26 cellular contexts compared by ENCODE assay signal in genomic region chr1:160028426-160028825, GRCh38. TPM values are rescaled to one million over a fixed set of nuclear protein-coding genes. Genes with fewer than 3 reads are reported as not detected.
"Had no signal": no experiment of that assay in that cellular context is flagged by ENCODE, and none has a peak within 500 bp of the region (broad histone marks: within the 10 kb centered on the region; RNA-seq: fewer than 3 reads in every experiment).

No MANE protein-coding gene starts in this region.

- H3K36me3 Mint-ChIP-seq: WTC11 had no signal

- H3K27me3 ChIP-seq: breast epithelium, colonic mucosa had no signal

- DNase-seq: activated CD4-positive, alpha-beta T cell treated with anti-CD3 and anti-CD28 coated beads for 48 hours; activated CD4-positive, alpha-beta T cell treated with anti-CD3 and anti-CD28 coated beads, Interleukin-2, amount 50 U/mL, for 4 hours; activated CD4-positive, CD25-positive, alpha-beta regulatory T cell treated with anti-CD3 and anti-CD28 coated beads, Interleukin-2, amount 50 U/mL, for 72 hours; activated CD8-positive, alpha-beta memory T cell treated with anti-CD3 and anti-CD28 coated beads, Interleukin-2, amount 10 ng/mL, durations not matched to agents 7 days and 5 days; activated gamma-delta T cell treated with Interleukin-2 at 50 U/mL for 16 hours; activated naive CD4-positive, alpha-beta T cell treated with anti-CD3 and anti-CD28 coated beads, Interleukin-2, amount 10 ng/mL, durations not matched to agents 7 days and 5 days; activated naive CD8-positive, alpha-beta T cell treated with anti-CD3 and anti-CD28 coated beads for 36 hours; activated T-cell treated with anti-CD3 and anti-CD28 coated beads, Interleukin-2, amount 50 U/mL, for 4 hours; caudate nucleus; colonic mucosa; Kasumi-1; NCI-H1092; NCI-H1417; NCI-H1930; NCI-H2171; NCI-H226; NCI-H526 treated with DMSO at 0.1 percent for 48 hours; NCI-H82; NK-92 treated with Interleukin-12 subunit alpha and Interleukin-12 subunit beta, amount 100 ng/mL, for 24 hours; SHP77 treated with DMSO at 0.1 percent for 48 hours; T-helper 17 cell; T-helper 9 cell had no signal

- H3K4me3 Mint-ChIP-seq: activated CD8-positive, alpha-beta memory T cell treated with anti-CD3 and anti-CD28 coated beads, Interleukin-2, amount 10 ng/mL, durations not matched to agents 7 days and 5 days; activated naive CD4-positive, alpha-beta T cell treated with anti-CD3 and anti-CD28 coated beads, Interleukin-2, amount 10 ng/mL, durations not matched to agents 7 days and 5 days; activated T-cell treated with anti-CD3 and anti-CD28 coated beads, Interleukin-2, amount 50 U/mL, for 4 hours; T-helper 17 cell had no signal

- H3K9me3 Mint-ChIP-seq: activated naive CD4-positive, alpha-beta T cell treated with anti-CD3 and anti-CD28 coated beads, Interleukin-2, amount 10 ng/mL, durations not matched to agents 7 days and 5 days; activated naive CD8-positive, alpha-beta T cell treated with anti-CD3 and anti-CD28 coated beads for 36 hours; activated T-cell treated with anti-CD3 and anti-CD28 coated beads, Interleukin-2, amount 50 U/mL, for 4 hours; WTC11 had no signal

- H3K4me3 ChIP-seq: breast epithelium, colonic mucosa had no signal

- H3K9me3 ChIP-seq: breast epithelium, colonic mucosa had no signal

- H3K27ac Mint-ChIP-seq: activated CD8-positive, alpha-beta memory T cell treated with anti-CD3 and anti-CD28 coated beads, Interleukin-2, amount 10 ng/mL, durations not matched to agents 7 days and 5 days; activated naive CD4-positive, alpha-beta T cell treated with anti-CD3 and anti-CD28 coated beads, Interleukin-2, amount 10 ng/mL, durations not matched to agents 7 days and 5 days; activated naive CD8-positive, alpha-beta T cell treated with anti-CD3 and anti-CD28 coated beads for 36 hours; T-helper 17 cell; WTC11 had no signal

- ATAC-seq: activated CD8-positive, alpha-beta memory T cell treated with anti-CD3 and anti-CD28 coated beads, Interleukin-2, amount 10 ng/mL, durations not matched to agents 7 days and 5 days; activated T-cell treated with anti-CD3 and anti-CD28 coated beads, Interleukin-2, amount 50 U/mL, for 4 hours; T-helper 17 cell; WTC11 had no signal

- H3K27ac ChIP-seq: breast epithelium, colonic mucosa had no signal

- H3K36me3 ChIP-seq: breast epithelium, colonic mucosa had no signal

- H3K27me3 Mint-ChIP-seq: activated CD8-positive, alpha-beta memory T cell treated with anti-CD3 and anti-CD28 coated beads, Interleukin-2, amount 10 ng/mL, durations not matched to agents 7 days and 5 days; activated naive CD8-positive, alpha-beta T cell treated with anti-CD3 and anti-CD28 coated beads for 36 hours; T-helper 17 cell had no signal

RNA-seq across cellular contexts. Expression of gene KCNJ10, which starts 41.5 kb away (rescaled TPM):
- total RNA-seq: activated CD8-positive, alpha-beta memory T cell treated with anti-CD3 and anti-CD28 coated beads, Interleukin-2, amount 10 ng/mL, durations not matched to agents 7 days and 5 days; activated naive CD8-positive, alpha-beta T cell treated with anti-CD3 and anti-CD28 coated beads for 36 hours; MCF 10A; NCI-H460; T-helper 17 cell had no signal

RNA-seq across cellular contexts. Expression of gene KCNJ9, which starts 52.9 kb away (rescaled TPM):
- total RNA-seq: activated CD8-positive, alpha-beta memory T cell treated with anti-CD3 and anti-CD28 coated beads, Interleukin-2, amount 10 ng/mL, durations not matched to agents 7 days and 5 days; activated T-cell treated with anti-CD3 and anti-CD28 coated beads, Interleukin-2, amount 50 U/mL, for 4 hours; breast epithelium; NCI-H460; T-helper 17 cell had no signal
